ENCODE assay signal across 1 cellular context in the genomic region with DNA sequence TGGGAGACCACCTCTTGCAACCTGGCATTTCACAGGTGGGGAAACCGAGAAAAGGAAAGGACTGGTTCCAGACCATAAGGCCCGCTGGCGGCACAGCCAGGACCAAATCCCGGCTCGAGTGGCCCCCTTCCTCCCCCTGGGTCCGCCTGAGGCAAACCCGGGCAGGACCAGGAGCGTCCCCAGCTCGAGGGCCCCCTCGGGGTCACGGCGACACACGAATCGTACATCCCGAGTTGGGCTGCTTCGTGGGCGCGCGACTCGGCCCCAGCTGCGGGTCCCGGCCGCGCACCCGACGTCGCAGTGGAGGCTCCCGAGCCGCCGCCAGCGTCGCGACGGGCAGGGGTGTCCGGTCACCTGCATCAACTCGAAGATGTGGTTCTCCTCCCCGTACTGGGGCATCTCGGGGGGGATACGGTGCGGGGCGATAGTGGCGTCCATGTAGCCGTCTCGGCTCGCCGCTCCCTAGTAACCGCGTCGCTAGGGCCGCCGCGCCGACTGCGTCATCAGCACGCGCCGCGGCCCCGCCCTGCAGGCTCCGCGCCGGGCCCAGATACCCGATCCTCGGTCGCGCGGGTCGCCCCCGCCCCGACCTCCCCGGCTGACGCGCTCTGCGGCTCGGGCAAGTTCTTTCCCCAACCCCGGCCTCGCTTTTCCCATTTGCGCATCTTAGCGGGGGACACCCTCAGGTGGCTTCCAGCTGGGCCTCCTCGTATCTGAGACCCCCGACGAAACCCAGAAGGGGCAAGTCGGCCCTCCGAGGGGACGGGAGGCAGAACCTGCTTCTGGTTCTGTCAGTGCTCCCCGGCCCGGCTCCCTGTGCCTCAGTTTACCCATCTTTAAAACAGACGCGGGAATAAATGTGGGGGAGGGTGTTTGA.
TF ChIP-seq lines count a peak whose summit lies in the region.

A gene with protein sequence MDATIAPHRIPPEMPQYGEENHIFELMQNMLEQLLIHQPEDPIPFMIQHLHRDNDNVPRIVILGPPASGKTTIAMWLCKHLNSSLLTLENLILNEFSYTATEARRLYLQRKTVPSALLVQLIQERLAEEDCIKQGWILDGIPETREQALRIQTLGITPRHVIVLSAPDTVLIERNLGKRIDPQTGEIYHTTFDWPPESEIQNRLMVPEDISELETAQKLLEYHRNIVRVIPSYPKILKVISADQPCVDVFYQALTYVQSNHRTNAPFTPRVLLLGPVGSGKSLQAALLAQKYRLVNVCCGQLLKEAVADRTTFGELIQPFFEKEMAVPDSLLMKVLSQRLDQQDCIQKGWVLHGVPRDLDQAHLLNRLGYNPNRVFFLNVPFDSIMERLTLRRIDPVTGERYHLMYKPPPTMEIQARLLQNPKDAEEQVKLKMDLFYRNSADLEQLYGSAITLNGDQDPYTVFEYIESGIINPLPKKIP (minus strand): TSS at position 467 of the 877 bp plus-strand sequence. CDS start 29 bp downstream, at position 438.

TF ChIP-seq in HepG2, 621 proteins besides CTCF, POLR2A, EP300 and RAD21 (continued from another document and continues in another):
- TF ChIP-seq, protein P1, sequence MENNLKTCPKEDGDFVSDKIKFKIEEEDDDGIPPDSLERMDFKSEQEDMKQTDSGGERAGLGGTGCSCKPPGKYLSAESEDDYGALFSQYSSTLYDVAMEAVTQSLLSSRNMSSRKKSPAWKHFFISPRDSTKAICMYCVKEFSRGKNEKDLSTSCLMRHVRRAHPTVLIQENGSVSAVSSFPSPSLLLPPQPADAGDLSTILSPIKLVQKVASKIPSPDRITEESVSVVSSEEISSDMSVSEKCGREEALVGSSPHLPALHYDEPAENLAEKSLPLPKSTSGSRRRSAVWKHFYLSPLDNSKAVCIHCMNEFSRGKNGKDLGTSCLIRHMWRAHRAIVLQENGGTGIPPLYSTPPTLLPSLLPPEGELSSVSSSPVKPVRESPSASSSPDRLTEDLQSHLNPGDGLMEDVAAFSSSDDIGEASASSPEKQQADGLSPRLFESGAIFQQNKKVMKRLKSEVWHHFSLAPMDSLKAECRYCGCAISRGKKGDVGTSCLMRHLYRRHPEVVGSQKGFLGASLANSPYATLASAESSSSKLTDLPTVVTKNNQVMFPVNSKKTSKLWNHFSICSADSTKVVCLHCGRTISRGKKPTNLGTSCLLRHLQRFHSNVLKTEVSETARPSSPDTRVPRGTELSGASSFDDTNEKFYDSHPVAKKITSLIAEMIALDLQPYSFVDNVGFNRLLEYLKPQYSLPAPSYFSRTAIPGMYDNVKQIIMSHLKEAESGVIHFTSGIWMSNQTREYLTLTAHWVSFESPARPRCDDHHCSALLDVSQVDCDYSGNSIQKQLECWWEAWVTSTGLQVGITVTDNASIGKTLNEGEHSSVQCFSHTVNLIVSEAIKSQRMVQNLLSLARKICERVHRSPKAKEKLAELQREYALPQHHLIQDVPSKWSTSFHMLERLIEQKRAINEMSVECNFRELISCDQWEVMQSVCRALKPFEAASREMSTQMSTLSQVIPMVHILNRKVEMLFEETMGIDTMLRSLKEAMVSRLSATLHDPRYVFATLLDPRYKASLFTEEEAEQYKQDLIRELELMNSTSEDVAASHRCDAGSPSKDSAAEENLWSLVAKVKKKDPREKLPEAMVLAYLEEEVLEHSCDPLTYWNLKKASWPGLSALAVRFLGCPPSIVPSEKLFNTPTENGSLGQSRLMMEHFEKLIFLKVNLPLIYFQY (CRISPR knock-in tag; IDR thresholded peaks at IDR 0.05; ENCODE audit: borderline replicate concordance): peak; percentile 82; the same call in 1 of the 2 replicates
- TF ChIP-seq SNAI1 (CRISPR knock-in tag; IDR thresholded peaks at IDR 0.05; ENCODE audit: borderline replicate concordance) (no peak), ZNF780A (CRISPR knock-in tag; IDR thresholded peaks at IDR 0.05) (no peak), ZNF713 (CRISPR knock-in tag; IDR thresholded peaks at IDR 0.05) (no peak), CEBPG (CRISPR knock-in tag; IDR thresholded peaks at IDR 0.05) (no peak), CBFB (CRISPR knock-in tag; IDR thresholded peaks at IDR 0.05) (no peak), FLYWCH1 (CRISPR knock-in tag; IDR thresholded peaks at IDR 0.05) (no peak), ZNF460 (CRISPR knock-in tag; IDR thresholded peaks at IDR 0.05; ENCODE audit: borderline replicate concordance) (peak; percentile 51; the same call in 1 of the 2 replicates), ZMYM3 (CRISPR knock-in tag; IDR thresholded peaks at IDR 0.05) (no peak), MTF2 (CRISPR knock-in tag; IDR thresholded peaks at IDR 0.05; ENCODE audit: borderline replicate concordance) (peak; percentile 63), ZNF343 (CRISPR knock-in tag; IDR thresholded peaks at IDR 0.05) (0 out of 2 replicates have a peak, but pooled peaks have one; percentile 59), ATF1 (CRISPR knock-in tag; IDR thresholded peaks at IDR 0.05) (peak; percentile 90), ZSCAN25 (CRISPR knock-in tag; IDR thresholded peaks at IDR 0.05) (peak; percentile 41; the same call in 1 of the 2 replicates), KLF11 (CRISPR knock-in tag; IDR thresholded peaks at IDR 0.05) (no peak), ADNP (CRISPR knock-in tag; IDR thresholded peaks at IDR 0.05) (no peak), POLR2G (IDR thresholded peaks at IDR 0.05; ENCODE audit: low read depth, low read length) (peak; percentile 58), SP5 (CRISPR knock-in tag; IDR thresholded peaks at IDR 0.05; ENCODE audit: borderline replicate concordance, low read depth) (peak; percentile 62; the same call in 1 of the 2 replicates), ZNF747 (CRISPR knock-in tag; IDR thresholded peaks at IDR 0.05; ENCODE audit: borderline replicate concordance) (no peak), MEF2D (CRISPR knock-in tag; IDR thresholded peaks at IDR 0.05) (0 out of 2 replicates have a peak, but pooled peaks have one; percentile 23), ZNF543 (CRISPR knock-in tag; IDR thresholded peaks at IDR 0.05) (no peak), ZSCAN20 (CRISPR knock-in tag; IDR thresholded peaks at IDR 0.05; ENCODE audit: borderline replicate concordance) (no peak), ZNF235 (CRISPR knock-in tag; IDR thresholded peaks at IDR 0.05; ENCODE audit: borderline replicate concordance) (peak; percentile 84; the same call in 1 of the 2 replicates)
- TF ChIP-seq, protein P2, sequence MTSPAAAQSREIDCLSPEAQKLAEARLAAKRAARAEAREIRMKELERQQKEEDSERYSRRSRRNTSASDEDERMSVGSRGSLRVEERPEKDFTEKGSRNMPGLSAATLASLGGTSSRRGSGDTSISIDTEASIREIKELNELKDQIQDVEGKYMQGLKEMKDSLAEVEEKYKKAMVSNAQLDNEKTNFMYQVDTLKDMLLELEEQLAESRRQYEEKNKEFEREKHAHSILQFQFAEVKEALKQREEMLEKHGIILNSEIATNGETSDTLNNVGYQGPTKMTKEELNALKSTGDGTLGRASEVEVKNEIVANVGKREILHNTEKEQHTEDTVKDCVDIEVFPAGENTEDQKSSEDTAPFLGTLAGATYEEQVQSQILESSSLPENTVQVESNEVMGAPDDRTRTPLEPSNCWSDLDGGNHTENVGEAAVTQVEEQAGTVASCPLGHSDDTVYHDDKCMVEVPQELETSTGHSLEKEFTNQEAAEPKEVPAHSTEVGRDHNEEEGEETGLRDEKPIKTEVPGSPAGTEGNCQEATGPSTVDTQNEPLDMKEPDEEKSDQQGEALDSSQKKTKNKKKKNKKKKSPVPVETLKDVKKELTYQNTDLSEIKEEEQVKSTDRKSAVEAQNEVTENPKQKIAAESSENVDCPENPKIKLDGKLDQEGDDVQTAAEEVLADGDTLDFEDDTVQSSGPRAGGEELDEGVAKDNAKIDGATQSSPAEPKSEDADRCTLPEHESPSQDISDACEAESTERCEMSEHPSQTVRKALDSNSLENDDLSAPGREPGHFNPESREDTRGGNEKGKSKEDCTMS (CRISPR knock-in tag; conservative IDR thresholded peaks at IDR 0.05): no peak
- TF ChIP-seq, protein P3, sequence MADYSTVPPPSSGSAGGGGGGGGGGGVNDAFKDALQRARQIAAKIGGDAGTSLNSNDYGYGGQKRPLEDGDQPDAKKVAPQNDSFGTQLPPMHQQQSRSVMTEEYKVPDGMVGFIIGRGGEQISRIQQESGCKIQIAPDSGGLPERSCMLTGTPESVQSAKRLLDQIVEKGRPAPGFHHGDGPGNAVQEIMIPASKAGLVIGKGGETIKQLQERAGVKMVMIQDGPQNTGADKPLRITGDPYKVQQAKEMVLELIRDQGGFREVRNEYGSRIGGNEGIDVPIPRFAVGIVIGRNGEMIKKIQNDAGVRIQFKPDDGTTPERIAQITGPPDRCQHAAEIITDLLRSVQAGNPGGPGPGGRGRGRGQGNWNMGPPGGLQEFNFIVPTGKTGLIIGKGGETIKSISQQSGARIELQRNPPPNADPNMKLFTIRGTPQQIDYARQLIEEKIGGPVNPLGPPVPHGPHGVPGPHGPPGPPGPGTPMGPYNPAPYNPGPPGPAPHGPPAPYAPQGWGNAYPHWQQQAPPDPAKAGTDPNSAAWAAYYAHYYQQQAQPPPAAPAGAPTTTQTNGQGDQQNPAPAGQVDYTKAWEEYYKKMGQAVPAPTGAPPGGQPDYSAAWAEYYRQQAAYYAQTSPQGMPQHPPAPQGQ (CRISPR knock-in tag; IDR thresholded peaks at IDR 0.05; ENCODE audit: borderline replicate concordance): peak; percentile 67; the same call in 1 of the 2 replicates
- TF ChIP-seq, protein P4, sequence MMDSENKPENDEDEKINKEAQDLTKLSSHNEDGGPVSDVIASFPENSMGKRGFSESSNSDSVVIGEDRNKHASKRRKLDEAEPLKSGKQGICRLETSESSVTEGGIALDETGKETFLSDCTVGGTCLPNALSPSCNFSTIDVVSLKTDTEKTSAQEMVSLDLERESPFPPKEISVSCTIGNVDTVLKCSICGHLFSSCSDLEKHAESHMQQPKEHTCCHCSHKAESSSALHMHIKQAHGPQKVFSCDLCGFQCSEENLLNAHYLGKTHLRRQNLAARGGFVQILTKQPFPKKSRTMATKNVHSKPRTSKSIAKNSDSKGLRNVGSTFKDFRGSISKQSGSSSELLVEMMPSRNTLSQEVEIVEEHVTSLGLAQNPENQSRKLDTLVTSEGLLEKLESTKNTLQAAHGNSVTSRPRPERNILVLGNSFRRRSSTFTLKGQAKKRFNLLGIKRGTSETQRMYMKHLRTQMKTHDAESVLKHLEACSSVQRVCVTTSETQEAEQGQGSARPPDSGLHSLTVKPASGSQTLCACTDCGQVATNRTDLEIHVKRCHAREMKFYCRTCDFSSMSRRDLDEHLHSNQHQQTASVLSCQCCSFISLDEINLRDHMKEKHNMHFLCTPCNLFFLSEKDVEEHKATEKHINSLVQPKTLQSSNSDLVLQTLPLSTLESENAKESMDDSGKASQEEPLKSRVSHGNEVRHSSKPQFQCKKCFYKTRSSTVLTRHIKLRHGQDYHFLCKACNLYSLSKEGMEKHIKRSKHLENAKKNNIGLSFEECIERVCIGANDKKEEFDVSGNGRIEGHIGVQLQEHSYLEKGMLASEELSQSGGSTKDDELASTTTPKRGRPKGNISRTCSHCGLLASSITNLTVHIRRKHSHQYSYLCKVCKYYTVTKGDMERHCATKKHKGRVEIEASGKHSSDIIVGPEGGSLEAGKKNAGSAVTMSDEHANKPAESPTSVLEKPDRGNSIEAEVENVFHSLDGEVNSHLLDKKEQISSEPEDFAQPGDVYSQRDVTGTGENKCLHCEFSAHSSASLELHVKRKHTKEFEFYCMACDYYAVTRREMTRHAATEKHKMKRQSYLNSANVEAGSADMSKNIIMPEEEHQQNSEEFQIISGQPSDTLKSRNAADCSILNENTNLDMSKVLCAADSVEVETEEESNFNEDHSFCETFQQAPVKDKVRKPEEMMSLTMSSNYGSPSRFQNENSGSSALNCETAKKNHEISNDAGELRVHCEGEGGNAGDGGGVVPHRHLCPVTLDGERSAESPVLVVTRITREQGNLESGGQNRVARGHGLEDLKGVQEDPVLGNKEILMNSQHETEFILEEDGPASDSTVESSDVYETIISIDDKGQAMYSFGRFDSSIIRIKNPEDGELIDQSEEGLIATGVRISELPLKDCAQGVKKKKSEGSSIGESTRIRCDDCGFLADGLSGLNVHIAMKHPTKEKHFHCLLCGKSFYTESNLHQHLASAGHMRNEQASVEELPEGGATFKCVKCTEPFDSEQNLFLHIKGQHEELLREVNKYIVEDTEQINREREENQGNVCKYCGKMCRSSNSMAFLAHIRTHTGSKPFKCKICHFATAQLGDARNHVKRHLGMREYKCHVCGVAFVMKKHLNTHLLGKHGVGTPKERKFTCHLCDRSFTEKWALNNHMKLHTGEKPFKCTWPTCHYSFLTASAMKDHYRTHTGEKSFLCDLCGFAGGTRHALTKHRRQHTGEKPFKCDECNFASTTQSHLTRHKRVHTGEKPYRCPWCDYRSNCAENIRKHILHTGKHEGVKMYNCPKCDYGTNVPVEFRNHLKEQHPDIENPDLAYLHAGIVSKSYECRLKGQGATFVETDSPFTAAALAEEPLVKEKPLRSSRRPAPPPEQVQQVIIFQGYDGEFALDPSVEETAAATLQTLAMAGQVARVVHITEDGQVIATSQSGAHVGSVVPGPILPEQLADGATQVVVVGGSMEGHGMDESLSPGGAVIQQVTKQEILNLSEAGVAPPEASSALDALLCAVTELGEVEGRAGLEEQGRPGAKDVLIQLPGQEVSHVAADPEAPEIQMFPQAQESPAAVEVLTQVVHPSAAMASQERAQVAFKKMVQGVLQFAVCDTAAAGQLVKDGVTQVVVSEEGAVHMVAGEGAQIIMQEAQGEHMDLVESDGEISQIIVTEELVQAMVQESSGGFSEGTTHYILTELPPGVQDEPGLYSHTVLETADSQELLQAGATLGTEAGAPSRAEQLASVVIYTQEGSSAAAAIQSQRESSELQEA (CRISPR knock-in tag; IDR thresholded peaks at IDR 0.05; ENCODE audit: not compliant biosample characterization): no peak
- TF ChIP-seq, protein P5, sequence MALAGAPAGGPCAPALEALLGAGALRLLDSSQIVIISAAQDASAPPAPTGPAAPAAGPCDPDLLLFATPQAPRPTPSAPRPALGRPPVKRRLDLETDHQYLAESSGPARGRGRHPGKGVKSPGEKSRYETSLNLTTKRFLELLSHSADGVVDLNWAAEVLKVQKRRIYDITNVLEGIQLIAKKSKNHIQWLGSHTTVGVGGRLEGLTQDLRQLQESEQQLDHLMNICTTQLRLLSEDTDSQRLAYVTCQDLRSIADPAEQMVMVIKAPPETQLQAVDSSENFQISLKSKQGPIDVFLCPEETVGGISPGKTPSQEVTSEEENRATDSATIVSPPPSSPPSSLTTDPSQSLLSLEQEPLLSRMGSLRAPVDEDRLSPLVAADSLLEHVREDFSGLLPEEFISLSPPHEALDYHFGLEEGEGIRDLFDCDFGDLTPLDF (CRISPR knock-in tag; IDR thresholded peaks at IDR 0.05): no peak
- TF ChIP-seq, protein P6, sequence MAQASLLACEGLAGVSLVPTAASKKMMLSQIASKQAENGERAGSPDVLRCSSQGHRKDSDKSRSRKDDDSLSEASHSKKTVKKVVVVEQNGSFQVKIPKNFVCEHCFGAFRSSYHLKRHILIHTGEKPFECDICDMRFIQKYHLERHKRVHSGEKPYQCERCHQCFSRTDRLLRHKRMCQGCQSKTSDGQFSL (CRISPR knock-in tag; IDR thresholded peaks at IDR 0.05): no peak
- TF ChIP-seq, protein P7, sequence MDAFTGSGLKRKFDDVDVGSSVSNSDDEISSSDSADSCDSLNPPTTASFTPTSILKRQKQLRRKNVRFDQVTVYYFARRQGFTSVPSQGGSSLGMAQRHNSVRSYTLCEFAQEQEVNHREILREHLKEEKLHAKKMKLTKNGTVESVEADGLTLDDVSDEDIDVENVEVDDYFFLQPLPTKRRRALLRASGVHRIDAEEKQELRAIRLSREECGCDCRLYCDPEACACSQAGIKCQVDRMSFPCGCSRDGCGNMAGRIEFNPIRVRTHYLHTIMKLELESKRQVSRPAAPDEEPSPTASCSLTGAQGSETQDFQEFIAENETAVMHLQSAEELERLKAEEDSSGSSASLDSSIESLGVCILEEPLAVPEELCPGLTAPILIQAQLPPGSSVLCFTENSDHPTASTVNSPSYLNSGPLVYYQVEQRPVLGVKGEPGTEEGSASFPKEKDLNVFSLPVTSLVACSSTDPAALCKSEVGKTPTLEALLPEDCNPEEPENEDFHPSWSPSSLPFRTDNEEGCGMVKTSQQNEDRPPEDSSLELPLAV (CRISPR knock-in tag; conservative IDR thresholded peaks at IDR 0.05; ENCODE audit: low read depth): no peak
